Comparison of ENCODE assay signal across 8 cellular contexts in genomic region chr5:57499262-57500050, GRCh38. TPM values are rescaled to one million over a fixed set of nuclear protein-coding genes. Genes with fewer than 3 reads are reported as not detected.
DNase-seq lines count a peak whose midpoint lies in the region; ATAC-seq and TF ChIP-seq lines count a peak whose summit lies in the region.

No MANE protein-coding gene starts in this region.

- H3K9me3 ChIP-seq in RWPE2 (ENCODE audit: severe bottlenecking) (no peaks in the 10 kb centered on the region), endodermal cell (ENCODE audit: control insufficient read depth, low read length) (no peaks in the 10 kb centered on the region)

- no peak overlapping the region for H2AK5ac ChIP-seq in mesendoderm (ENCODE audit: low read length)

- ATAC-seq in GM21367 (IDR thresholded peaks at IDR 0.05; ENCODE audit: unreplicated experiment): peak; percentile 83
- peak; percentile 80 for ATAC-seq in HG03469 (IDR thresholded peaks at IDR 0.05; ENCODE audit: unreplicated experiment)
- ATAC-seq in RWPE2 (ENCODE audit: low read depth): 0 out of 3 replicates have a peak, but pooled peaks have one; percentile 19

- peaks cover 18% of the 10 kb centered on the region for H3K4me1 ChIP-seq in RWPE2 (ENCODE audit: insufficient read depth, poor library complexity, severe bottlenecking)
- peaks cover 4% of the 10 kb centered on the region for H3K4me1 ChIP-seq in endodermal cell (ENCODE audit: control insufficient read depth, insufficient read depth, low read length)
- H3K4me1 ChIP-seq in mesendoderm (ENCODE audit: control insufficient read depth, low read depth, low read length): peaks cover 2% of the 10 kb centered on the region

- no peak overlapping the region for H3K27ac ChIP-seq in RWPE2 (ENCODE audit: poor library complexity, severe bottlenecking)
- H3K27ac ChIP-seq in endodermal cell (ENCODE audit: low read depth, low read length): no peak overlapping the region
- H3K27ac ChIP-seq in mesendoderm (ENCODE audit: low read depth, low read length): no peak overlapping the region

- no peak overlapping the region for H4K5ac ChIP-seq in mesendoderm (ENCODE audit: low read length)

- no peaks in the 10 kb centered on the region for H3K79me2 ChIP-seq in mesendoderm (ENCODE audit: control insufficient read depth, insufficient read depth, low read length)

- no peak overlapping the region for H2BK15ac ChIP-seq in mesendoderm (replicated peaks; ENCODE audit: low read depth)

- no peak overlapping the region for H3K4me2 ChIP-seq in mesendoderm (ENCODE audit: low read length)

- TF ChIP-seq CTCF in RWPE2 (IDR thresholded peaks at IDR 0.05; ENCODE audit: poor library complexity, severe bottlenecking) (peak; percentile 99), endodermal cell (conservative IDR thresholded peaks at IDR 0.05) (peak; percentile 88)

- 59 to 80% methylated on average over 1 to 8 of the region's 8 CpGs for WGBS in endodermal cell (ENCODE audit: insufficient coverage in 1 of 2, insufficient read length in 1 of 2), 2 experiments
- no CpG with 5 or more reads among the region's 8 CpGs for WGBS in mesendoderm (ENCODE audit: extremely low coverage, insufficient coverage, low lambda C conversion rate)

- peaks cover 26% of the 10 kb centered on the region for H3K4me1 Mint-ChIP-seq in activated T-cell treated with anti-CD3 and anti-CD28 coated beads, Interleukin-2, amount 50 U/mL, for 24 hours (ENCODE audit: low read depth)
- peaks cover 4% of the 10 kb centered on the region for H3K4me1 Mint-ChIP-seq in endodermal cell

- no peak overlapping the region for H2BK120ac ChIP-seq in mesendoderm (ENCODE audit: low read depth, low read length)

- H3K27me3 Mint-ChIP-seq in activated T-cell treated with anti-CD3 and anti-CD28 coated beads, Interleukin-2, amount 50 U/mL, for 24 hours: no peaks in the 10 kb centered on the region
- H3K27me3 Mint-ChIP-seq in endodermal cell (ENCODE audit: insufficient read depth): peaks cover 20% of the 10 kb centered on the region

- H3K36me3 ChIP-seq in RWPE2 (ENCODE audit: low read depth) (no peaks in the 10 kb centered on the region), endodermal cell (ENCODE audit: control insufficient read depth, insufficient read depth, low read length) (no peaks in the 10 kb centered on the region), mesendoderm (ENCODE audit: control insufficient read depth, insufficient read depth, low read length) (no peaks in the 10 kb centered on the region)

- H3K27me3 ChIP-seq in RWPE2 (ENCODE audit: insufficient read depth, poor library complexity, severe bottlenecking): no peaks in the 10 kb centered on the region
- peaks cover 20% of the 10 kb centered on the region for H3K27me3 ChIP-seq in endodermal cell (ENCODE audit: control insufficient read depth, insufficient read depth, low read length, poor library complexity, severe bottlenecking)
- no peaks in the 10 kb centered on the region for H3K27me3 ChIP-seq in mesendoderm (ENCODE audit: insufficient read depth, low read length, poor library complexity)

- H3K4me3 Mint-ChIP-seq in activated T-cell treated with anti-CD3 and anti-CD28 coated beads, Interleukin-2, amount 50 U/mL, for 24 hours: peak overlapping the region; percentile 28
- H3K4me3 Mint-ChIP-seq in endodermal cell: no peak overlapping the region

- DNase-seq in activated T-cell treated with anti-CD3 and anti-CD28 coated beads, Interleukin-2, amount 50 U/mL, for 24 hours: no peak
- no peak for DNase-seq in activated T-cell treated with anti-CD3 and anti-CD28 coated beads, Interleukin-2, amount 50 U/mL, for 1 hour
- no peak for DNase-seq in RWPE2 (ENCODE audit: low spot score)
- DNase-seq in endodermal cell: peak; percentile 66
- DNase-seq in mesendoderm: peak; percentile 75
- no peak for DNase-seq in T-helper 9 cell

- H3K56ac ChIP-seq in mesendoderm (ENCODE audit: low read length): no peak overlapping the region

- no peak overlapping the region for H4K8ac ChIP-seq in mesendoderm (ENCODE audit: low read depth, low read length)

- H3K4ac ChIP-seq in mesendoderm (ENCODE audit: low read depth, low read length): no peak overlapping the region

- no peak overlapping the region for H3K18ac ChIP-seq in mesendoderm (ENCODE audit: low read length)

- no peak overlapping the region for H3K23ac ChIP-seq in mesendoderm (ENCODE audit: low read length)

- H3K9ac ChIP-seq in endodermal cell (ENCODE audit: extremely low read depth, low read length, poor library complexity, severe bottlenecking) (no peak overlapping the region), mesendoderm (ENCODE audit: low read length) (no peak overlapping the region)

- H3K36me3 Mint-ChIP-seq in activated T-cell treated with anti-CD3 and anti-CD28 coated beads, Interleukin-2, amount 50 U/mL, for 24 hours (ENCODE audit: low read depth): no peaks in the 10 kb centered on the region
- no peaks in the 10 kb centered on the region for H3K36me3 Mint-ChIP-seq in endodermal cell (ENCODE audit: low read depth)

- no peak overlapping the region for H3K4me3 ChIP-seq in RWPE2 (ENCODE audit: severe bottlenecking)
- no peak overlapping the region for H3K4me3 ChIP-seq in endodermal cell (ENCODE audit: low read length)
- H3K4me3 ChIP-seq in mesendoderm (ENCODE audit: low read length): no peak overlapping the region

- H3K27ac Mint-ChIP-seq in activated T-cell treated with anti-CD3 and anti-CD28 coated beads, Interleukin-2, amount 50 U/mL, for 24 hours: no peak overlapping the region
- no peak overlapping the region for H3K27ac Mint-ChIP-seq in endodermal cell

- H2BK5ac ChIP-seq in mesendoderm (ENCODE audit: low read length): no peak overlapping the region

- no peaks in the 10 kb centered on the region for H3K9me3 Mint-ChIP-seq in activated T-cell treated with anti-CD3 and anti-CD28 coated beads, Interleukin-2, amount 50 U/mL, for 24 hours
- H3K9me3 Mint-ChIP-seq in endodermal cell: no peaks in the 10 kb centered on the region

- H3K79me1 ChIP-seq in mesendoderm (ENCODE audit: low read length): no peaks in the 10 kb centered on the region

RNA-seq across cellular contexts. Expression of gene ACTBL2, which starts 16.8 kb away (rescaled TPM):
- total RNA-seq in endodermal cell: not detected
- not detected for polyA plus RNA-seq in endodermal cell (2013, experiment 1 of 2)
- polyA plus RNA-seq in endodermal cell (2013, experiment 2 of 2): not detected
- polyA plus RNA-seq in mesendoderm (2013, experiment 1 of 2): not detected
- not detected for polyA plus RNA-seq in mesendoderm (2013, experiment 2 of 2)

Comparison
In these comparisons a context has a peak if more than half of its experiments do, and no peak if none do; other contexts are left out.
1. DNase-seq: peak in endodermal cell (single experiment) and mesendoderm (single experiment); none in activated T-cell treated with anti-CD3 and anti-CD28 coated beads, Interleukin-2, amount 50 U/mL, for 24 hours (single experiment), activated T-cell treated with anti-CD3 and anti-CD28 coated beads, Interleukin-2, amount 50 U/mL, for 1 hour (single experiment), RWPE2 (single experiment) and T-helper 9 cell (single experiment).
2. ATAC-seq: peak in every context shown above with its lines; median percentile 83 in GM21367; 80 in HG03469; 19 in RWPE2.